In genomic region chr3:127478922-127479321, GRCh38 we compare ENCODE assay signal across 26 cellular contexts.
"Had no signal": no experiment of that assay in that cellular context is flagged by ENCODE, and none has a peak within 500 bp of the region (broad histone marks: within the 10 kb centered on the region; RNA-seq: fewer than 3 reads in every experiment).

No MANE protein-coding gene starts in this region.

- H3K4me3 Mint-ChIP-seq: activated CD4-positive, alpha-beta memory T cell treated with anti-CD3 and anti-CD28 coated beads, Interleukin-2, amount 10 ng/mL, durations not matched to agents 7 days and 5 days; activated naive CD4-positive, alpha-beta T cell treated with anti-CD3 and anti-CD28 coated beads, Interleukin-2, amount 50 U/mL, for 24 hours; activated T-cell treated with anti-CD3 and anti-CD28 coated beads, Interleukin-2, amount 50 U/mL, for 24 hours; effector memory CD8-positive, alpha-beta T cell; neural crest cell; stimulated activated naive B cell treated with anti-CD40 and anti-IgM and Interleukin-4, amounts not matched to agents 10 μg/mL and 1 μg/mL and 100 μg/mL, for 72 hours; T-helper 1 cell treated with Interleukin-12 subunit alpha and Interleukin-12 subunit beta and Interleukin-4 antibody, amounts not matched to agents 30 μg/mL and 1 μg/mL, for 36 hours had no signal

- H3K4me3 ChIP-seq: body of pancreas, coronary artery, gastroesophageal sphincter, hepatocyte, left ventricle myocardium inferior, ovary, prostate gland, smooth muscle cell, stomach, tibial artery had no signal

- H3K9me3 ChIP-seq: body of pancreas, gastroesophageal sphincter, left ventricle myocardium inferior, ovary, prostate gland, stomach, tibial artery had no signal

- H2AFZ ChIP-seq: hepatocyte had no signal

- H3K4me2 ChIP-seq: hepatocyte, smooth muscle cell had no signal

- H3K36me3 ChIP-seq: gastroesophageal sphincter, left ventricle myocardium inferior, ovary, prostate gland, stomach, tibial artery had no signal

- H3K36me3 Mint-ChIP-seq: activated naive CD4-positive, alpha-beta T cell treated with anti-CD3 and anti-CD28 coated beads, Interleukin-2, amount 50 U/mL, for 24 hours; stimulated activated naive B cell treated with anti-CD40 and anti-IgM and Interleukin-4, amounts not matched to agents 10 μg/mL and 1 μg/mL and 100 μg/mL, for 72 hours had no signal

- H3K27me3 ChIP-seq: body of pancreas, hepatocyte, ovary had no signal

- DNase-seq: activated CD4-positive, alpha-beta memory T cell treated with anti-CD3 and anti-CD28 coated beads, Interleukin-2, amount 10 ng/mL, durations not matched to agents 7 days and 5 days; activated CD4-positive, alpha-beta T cell treated with anti-CD3 and anti-CD28 coated beads for 48 hours; body of pancreas; cerebellar nuclear complex; effector memory CD8-positive, alpha-beta T cell; islet precursor cell; stimulated activated CD4-positive, alpha-beta T cell treated with anti-CD3 and anti-CD28 coated beads, Interleukin-15, amount 100 ng/mL, for 24 hours; stimulated activated CD4-positive, alpha-beta T cell treated with anti-CD3 and anti-CD28 coated beads, Interleukin-2, amount 100 ng/mL, for 24 hours; stimulated activated naive B cell treated with anti-CD40 and anti-IgM and Interleukin-4, amounts not matched to agents 10 μg/mL and 1 μg/mL and 100 μg/mL, for 72 hours; stomach; SW 1271; T-helper 9 cell had no signal

- H3K27ac Mint-ChIP-seq: activated CD4-positive, alpha-beta memory T cell treated with anti-CD3 and anti-CD28 coated beads, Interleukin-2, amount 10 ng/mL, durations not matched to agents 7 days and 5 days; activated naive CD4-positive, alpha-beta T cell treated with anti-CD3 and anti-CD28 coated beads, Interleukin-2, amount 50 U/mL, for 24 hours; activated T-cell treated with anti-CD3 and anti-CD28 coated beads, Interleukin-2, amount 50 U/mL, for 24 hours; effector memory CD8-positive, alpha-beta T cell; stimulated activated naive B cell treated with anti-CD40 and anti-IgM and Interleukin-4, amounts not matched to agents 10 μg/mL and 1 μg/mL and 100 μg/mL, for 72 hours; T-helper 1 cell treated with Interleukin-12 subunit alpha and Interleukin-12 subunit beta and Interleukin-4 antibody, amounts not matched to agents 30 μg/mL and 1 μg/mL, for 36 hours had no signal

- ATAC-seq: activated CD4-positive, CD25-positive, alpha-beta regulatory T cell treated with anti-CD3 and anti-CD28 coated beads, Interleukin-2, amount 50 U/mL, for 24 hours; body of pancreas; effector memory CD8-positive, alpha-beta T cell; gastroesophageal sphincter; stimulated activated naive B cell treated with anti-CD40 and anti-IgM and Interleukin-4, amounts not matched to agents 10 μg/mL and 1 μg/mL and 100 μg/mL, for 72 hours had no signal

- H3K9me3 Mint-ChIP-seq: activated CD4-positive, alpha-beta memory T cell treated with anti-CD3 and anti-CD28 coated beads, Interleukin-2, amount 10 ng/mL, durations not matched to agents 7 days and 5 days; activated naive CD4-positive, alpha-beta T cell treated with anti-CD3 and anti-CD28 coated beads, Interleukin-2, amount 50 U/mL, for 24 hours; activated T-cell treated with anti-CD3 and anti-CD28 coated beads, Interleukin-2, amount 50 U/mL, for 24 hours; effector memory CD8-positive, alpha-beta T cell; neural crest cell; stimulated activated naive B cell treated with anti-CD40 and anti-IgM and Interleukin-4, amounts not matched to agents 10 μg/mL and 1 μg/mL and 100 μg/mL, for 72 hours; T-helper 1 cell treated with Interleukin-12 subunit alpha and Interleukin-12 subunit beta and Interleukin-4 antibody, amounts not matched to agents 30 μg/mL and 1 μg/mL, for 36 hours had no signal

- H3K27ac ChIP-seq: body of pancreas, coronary artery, gastroesophageal sphincter, hepatocyte, left ventricle myocardium inferior, ovary, prostate gland, stomach, tibial artery, VCaP had no signal

- H3K4me1 Mint-ChIP-seq: activated naive CD4-positive, alpha-beta T cell treated with anti-CD3 and anti-CD28 coated beads, Interleukin-2, amount 50 U/mL, for 24 hours had no signal

- H3K4me1 ChIP-seq: body of pancreas, gastroesophageal sphincter, prostate gland, stomach, tibial artery had no signal
